12 cellular contexts compared by ENCODE assay signal in the genomic region with DNA sequence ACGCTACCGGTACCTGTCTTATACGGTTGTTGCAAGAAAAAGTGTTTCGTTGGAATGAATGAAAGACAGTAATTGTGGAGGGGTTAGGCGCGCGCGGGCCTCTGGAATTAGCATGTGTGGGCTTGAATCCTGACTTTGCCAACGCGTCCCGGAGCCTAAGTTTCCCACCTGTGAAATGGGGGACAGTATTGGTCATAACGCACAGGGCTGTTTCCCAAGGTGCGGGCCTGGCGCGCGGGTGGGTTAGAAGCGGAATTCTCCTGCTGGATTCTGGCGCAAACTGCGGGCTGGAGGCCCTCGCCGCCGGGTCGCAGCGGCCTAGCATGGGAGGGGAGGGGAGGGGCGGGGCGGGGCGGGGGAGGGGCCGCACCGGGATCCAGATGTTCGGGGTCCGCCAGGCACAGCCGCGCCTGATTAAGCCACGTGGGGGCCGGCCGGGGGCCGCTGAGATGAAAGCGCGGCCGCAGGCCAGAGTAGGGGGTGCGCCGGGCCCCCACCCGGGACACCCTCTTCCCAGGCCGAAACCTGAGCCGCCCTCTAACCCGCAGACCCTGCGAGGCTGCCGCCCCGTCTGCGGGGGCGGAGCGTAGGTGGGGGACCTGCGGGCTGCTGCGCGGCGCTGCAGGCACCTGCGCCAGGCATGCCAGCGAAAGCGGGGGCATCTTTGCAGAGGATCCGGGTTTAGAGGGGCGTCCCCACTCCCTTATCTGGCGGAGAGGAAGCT. TPM values are rescaled to one million over a fixed set of nuclear protein-coding genes. Genes with fewer than 3 reads are reported as not detected.
DNase-seq lines count a peak whose midpoint lies in the region; ATAC-seq, FAIRE-seq and TF ChIP-seq lines count a peak whose summit lies in the region.
"Had no signal": no experiment of that assay in that cellular context is flagged by ENCODE, and none has a peak within 500 bp of the region (broad histone marks: within the 10 kb centered on the region; RNA-seq: fewer than 3 reads in every experiment).

No MANE protein-coding gene starts in this region.

- peaks cover 24% of the 10 kb centered on the region; the same call in 2 of the 3 replicates for H3K4me1 ChIP-seq in A549
- H3K4me1 ChIP-seq in CD8-positive, alpha-beta memory T cell (ENCODE audit: insufficient read depth, low read length) = peaks cover 24% of the 10 kb centered on the region

- no peak overlapping the region for H3K27ac ChIP-seq in A549
- H3K27ac ChIP-seq in CD8-positive, alpha-beta memory T cell (ENCODE audit: low read depth, low read length) = no peak overlapping the region
- H3K27ac ChIP-seq: body of pancreas had no signal

- peak overlapping the region in 2 of 8 donors; percentile 46 to 79 for H3K27ac Mint-ChIP-seq in CD8-positive, alpha-beta memory T cell
- H3K27ac Mint-ChIP-seq in T-cell = peak overlapping the region in 1 of 2 donors; percentile 69
- no peak overlapping the region for H3K27ac Mint-ChIP-seq in activated CD4-positive, alpha-beta memory T cell treated with anti-CD3 and anti-CD28 coated beads, Interleukin-2, amount 10 ng/mL, durations not matched to agents 7 days and 5 days

- FAIRE-seq in A549 (lab: Jason Lieb, UNC) = no peak
- FAIRE-seq: frontal cortex had no signal

- H3K36me3 Mint-ChIP-seq in CD8-positive, alpha-beta memory T cell = peaks cover 0 to 1% (median 0%) of the 10 kb centered on the region in 3 donors
- no peaks in the 10 kb centered on the region for H3K36me3 Mint-ChIP-seq in T-cell
- no peaks in the 10 kb centered on the region for H3K36me3 Mint-ChIP-seq in activated CD4-positive, alpha-beta memory T cell treated with anti-CD3 and anti-CD28 coated beads, Interleukin-2, amount 10 ng/mL, durations not matched to agents 7 days and 5 days (ENCODE audit: low read depth)

- peak overlapping the region; percentile 53; the same call in 2 of the 3 replicates for H3K4me3 ChIP-seq in A549
- peak overlapping the region; percentile 50 for H3K4me3 ChIP-seq in CD8-positive, alpha-beta memory T cell (ENCODE audit: low read length)
- H3K4me3 ChIP-seq: body of pancreas had no signal

- TF ChIP-seq POLR2A in A549 (IDR thresholded peaks at IDR 0.05; ENCODE audit: low read length) = no peak

- no peaks in the 10 kb centered on the region for H3K36me3 ChIP-seq in CD8-positive, alpha-beta memory T cell (ENCODE audit: insufficient read depth, low read length)

- H3K4me3 Mint-ChIP-seq in CD8-positive, alpha-beta memory T cell = peak overlapping the region; percentile 54 to 87 (median 80)
- H3K4me3 Mint-ChIP-seq in T-cell = peak overlapping the region; percentile 67 to 78 (median 71)
- no peak overlapping the region for H3K4me3 Mint-ChIP-seq in activated CD4-positive, alpha-beta memory T cell treated with anti-CD3 and anti-CD28 coated beads, Interleukin-2, amount 10 ng/mL, durations not matched to agents 7 days and 5 days

- H3K27me3 Mint-ChIP-seq in CD8-positive, alpha-beta memory T cell = peaks cover 67 to 74% of the 10 kb centered on the region in 2 donors
- H3K27me3 Mint-ChIP-seq in T-cell = peaks cover 52 to 81% of the 10 kb centered on the region in 2 donors
- H3K27me3 Mint-ChIP-seq in activated CD4-positive, alpha-beta memory T cell treated with anti-CD3 and anti-CD28 coated beads, Interleukin-2, amount 10 ng/mL, durations not matched to agents 7 days and 5 days = peaks cover 72% of the 10 kb centered on the region

- CTCF ChIA-PET in A549 (lab: Yijun Ruan, JAX) = interaction anchor here (0.7 to 1.5 kb wide), 4 partner anchors 17 to 61 kb away, joined by 3 to 5 read pairs (median 4); no protein-coding TSS in a partner anchor
- CTCF ChIA-PET in CD8-positive, alpha-beta memory T cell (lab: Charles Lee) = no interaction called here
- CTCF ChIA-PET in T-cell (lab: Charles Lee) = interaction anchor here in 1 of 2 donors (0.5 kb wide), 1 partner anchor 61 kb away, joined by 4 read pairs; no protein-coding TSS in a partner anchor
- CTCF ChIA-PET in activated CD4-positive, alpha-beta memory T cell treated with anti-CD3 and anti-CD28 coated beads, Interleukin-2, amount 10 ng/mL, durations not matched to agents 7 days and 5 days (lab: Charles Lee) = no interaction called here

- peak overlapping the region; percentile 90 for H3K4me2 ChIP-seq in A549

- no peak for DNase-seq in A549 (ENCODE audit: low read depth in 1 of 2, low spot score in 1 of 2)
- DNase-seq in CD8-positive, alpha-beta memory T cell = peak in 1 of 5 donors; percentile 30
- peak in 2 of 34 experiments; percentile 14 to 37 for DNase-seq in T-cell
- DNase-seq in islet precursor cell = peak; percentile 72
- no peak for DNase-seq in NOMO-1 (lab: John Stamatoyannopoulos, UW; ENCODE audit: unreplicated experiment in 2 of 2)
- DNase-seq in activated CD4-positive, alpha-beta memory T cell treated with anti-CD3 and anti-CD28 coated beads, Interleukin-2, amount 10 ng/mL, durations not matched to agents 7 days and 5 days = no peak
- DNase-seq: body of pancreas, GDM1, NCI-H226 had no signal

- peaks cover 72% of the 10 kb centered on the region for H3K27me3 ChIP-seq in CD8-positive, alpha-beta memory T cell (ENCODE audit: insufficient read depth, low read length, poor library complexity, severe bottlenecking)

- ATAC-seq in A549 = peak in 1 of 2 experiments; percentile 14; a peak in 2 of 6 replicates
- peak; percentile 51 to 58 (median 53) for ATAC-seq in T-cell (replicated peaks in 1 of 4)
- ATAC-seq in HG02840 (IDR thresholded peaks at IDR 0.05; ENCODE audit: low FRiP score, unreplicated experiment) = no peak
- no peak for ATAC-seq in HG03565 (IDR thresholded peaks at IDR 0.05; ENCODE audit: unreplicated experiment)

- POLR2A ChIA-PET in A549 (lab: Yijun Ruan, JAX) (interaction anchor here (0.5 to 1.0 kb wide), 2 partner anchors 22 to 154 kb away, joined by 3 to 5 read pairs; no protein-coding TSS in a partner anchor), T-cell (lab: Charles Lee) (no interaction called here)
- POLR2A ChIA-PET in CD8-positive, alpha-beta memory T cell (lab: Charles Lee) = no interaction called here
- POLR2A ChIA-PET in activated CD4-positive, alpha-beta memory T cell treated with anti-CD3 and anti-CD28 coated beads, Interleukin-2, amount 10 ng/mL, durations not matched to agents 7 days and 5 days (lab: Charles Lee) = no interaction called here

- no peak for TF ChIP-seq RAD21 in A549 (conservative IDR thresholded peaks at IDR 0.05 in 1 of 2, IDR thresholded peaks at IDR 0.05 in 1 of 2)

- no peak for TF ChIP-seq EP300 in A549 (IDR thresholded peaks at IDR 0.05)

- H3K9me3 ChIP-seq in A549 = no peaks in the 10 kb centered on the region
- no peaks in the 10 kb centered on the region for H3K9me3 ChIP-seq in CD8-positive, alpha-beta memory T cell (ENCODE audit: low read length)
- H3K9me3 ChIP-seq: body of pancreas had no signal

- 65% methylated on average over 12 of the region's 62 CpGs for WGBS in A549 (ENCODE audit: missing lambda C conversion rate)

- H3K4me1 Mint-ChIP-seq in CD8-positive, alpha-beta memory T cell = peaks cover 18 to 48% (median 20%) of the 10 kb centered on the region in 3 donors
- H3K4me1 Mint-ChIP-seq in T-cell = peaks cover 16 to 37% (median 20%) of the 10 kb centered on the region in 3 donors
- peaks cover 14% of the 10 kb centered on the region for H3K4me1 Mint-ChIP-seq in activated CD4-positive, alpha-beta memory T cell treated with anti-CD3 and anti-CD28 coated beads, Interleukin-2, amount 10 ng/mL, durations not matched to agents 7 days and 5 days

- H3K9me3 Mint-ChIP-seq in CD8-positive, alpha-beta memory T cell = no peaks in the 10 kb centered on the region
- H3K9me3 Mint-ChIP-seq in T-cell = no peaks in the 10 kb centered on the region
- H3K9me3 Mint-ChIP-seq in activated CD4-positive, alpha-beta memory T cell treated with anti-CD3 and anti-CD28 coated beads, Interleukin-2, amount 10 ng/mL, durations not matched to agents 7 days and 5 days = no peaks in the 10 kb centered on the region

- TF ChIP-seq CTCF in A549 (IDR thresholded peaks at IDR 0.05) = no peak

RNA-seq across cellular contexts. Expression of gene TMEM59L, which starts 1.2 kb away (rescaled TPM):
- polyA plus RNA-seq in A549 (2011; rRNA removed) (0.94 and 2.0 TPM in 2 replicates), A549 (2017; fragmentation: RNase III; extraction: RNeasy Plus Mini Kit Qiagen cat#74134 plus additional on column Dnase treatment) (2.8 to 5.0 TPM (median 4.6 TPM) in 3 replicates)
- polyA plus RNA-seq in A549 (2012; cell fraction: cytosol; rRNA removed) = 0.75 and 1.5 TPM in 2 replicates
- polyA plus RNA-seq in A549 (2012; cell fraction: nucleus; rRNA removed) = 7.4 and 7.8 TPM in 2 replicates
- 0.54 and 0.62 TPM in 2 replicates for polyA minus RNA-seq in A549 (2011; rRNA and poly(A)+ RNA removed)
- total RNA-seq in CD8-positive, alpha-beta memory T cell = not detected
- not detected for polyA plus RNA-seq in CD8-positive, alpha-beta memory T cell
- total RNA-seq in T-cell = under 1 TPM in 2 of 5 donors, not detected in 3; 0.38 to 0.40 TPM
- under 1 TPM in 1 of 2 experiments, not detected in 1; 0.13 TPM for total RNA-seq in activated CD4-positive, alpha-beta memory T cell treated with anti-CD3 and anti-CD28 coated beads, Interleukin-2, amount 10 ng/mL, durations not matched to agents 7 days and 5 days

RNA-seq across cellular contexts. Expression of gene CRLF1, which starts 4.9 kb away (rescaled TPM):
- polyA plus RNA-seq in A549 (2011; rRNA removed) (0.37 and 1.3 TPM in 2 replicates), A549 (2017; fragmentation: RNase III; extraction: RNeasy Plus Mini Kit Qiagen cat#74134 plus additional on column Dnase treatment) (1.6 to 2.7 TPM (median 2.5 TPM) in 3 replicates)
- 1.3 and 2.0 TPM in 2 replicates for polyA plus RNA-seq in A549 (2012; cell fraction: cytosol; rRNA removed)
- 2.2 and 3.5 TPM in 2 replicates for polyA plus RNA-seq in A549 (2012; cell fraction: nucleus; rRNA removed)
- 0.45 and 1.2 TPM in 2 replicates for polyA minus RNA-seq in A549 (2011; rRNA and poly(A)+ RNA removed)
- not detected for total RNA-seq in CD8-positive, alpha-beta memory T cell
- not detected for polyA plus RNA-seq in CD8-positive, alpha-beta memory T cell
- under 1 TPM in 2 of 5 donors, not detected in 3; 0.56 to 0.73 TPM for total RNA-seq in T-cell
- not detected for total RNA-seq in activated CD4-positive, alpha-beta memory T cell treated with anti-CD3 and anti-CD28 coated beads, Interleukin-2, amount 10 ng/mL, durations not matched to agents 7 days and 5 days

RNA-seq across cellular contexts. Expression of gene REX1BD, which starts 22.9 kb away (rescaled TPM):
- polyA plus RNA-seq in A549 (2011; rRNA removed) (13.3 and 23.1 TPM in 2 replicates), A549 (2017; fragmentation: RNase III; extraction: RNeasy Plus Mini Kit Qiagen cat#74134 plus additional on column Dnase treatment) (47.3 to 50.3 TPM (median 47.7 TPM) in 3 replicates)
- 91.8 and 94.7 TPM in 2 replicates for polyA plus RNA-seq in A549 (2012; cell fraction: cytosol; rRNA removed)
- polyA plus RNA-seq in A549 (2012; cell fraction: nucleus; rRNA removed) = 175 and 211 TPM in 2 replicates
- polyA minus RNA-seq in A549 (2011; rRNA and poly(A)+ RNA removed) = 3.1 and 4.9 TPM in 2 replicates
- 100 to 1,000 TPM; 107 to 110 TPM for total RNA-seq in CD8-positive, alpha-beta memory T cell
- polyA plus RNA-seq in CD8-positive, alpha-beta memory T cell = 169 TPM
- total RNA-seq in T-cell = 100 to 1,000 TPM in 4 of 5 donors, 10 to 100 TPM in 1; 91.8 to 166 (median 150) TPM
- total RNA-seq in activated CD4-positive, alpha-beta memory T cell treated with anti-CD3 and anti-CD28 coated beads, Interleukin-2, amount 10 ng/mL, durations not matched to agents 7 days and 5 days = 10 to 100 TPM; 81.2 to 83.3 TPM

RNA-seq across cellular contexts. Expression of gene KLHL26, which starts 25.3 kb away (rescaled TPM):
- polyA plus RNA-seq in A549 (2011; rRNA removed) (1.1 and 1.8 TPM in 2 replicates), A549 (2017; fragmentation: RNase III; extraction: RNeasy Plus Mini Kit Qiagen cat#74134 plus additional on column Dnase treatment) (2.0 TPM in 3 replicates)
- polyA plus RNA-seq in A549 (2012; cell fraction: cytosol; rRNA removed) = 2.9 and 3.5 TPM in 2 replicates
- polyA plus RNA-seq in A549 (2012; cell fraction: nucleus; rRNA removed) = 2.8 and 7.3 TPM in 2 replicates
- 0.97 and 1.1 TPM in 2 replicates for polyA minus RNA-seq in A549 (2011; rRNA and poly(A)+ RNA removed)
- total RNA-seq in CD8-positive, alpha-beta memory T cell = 10 to 100 TPM; 12.4 to 12.8 TPM
- 5.1 TPM for polyA plus RNA-seq in CD8-positive, alpha-beta memory T cell
- total RNA-seq in T-cell = 10 to 100 TPM in 4 of 5 donors, 1 to 10 TPM in 1; 8.8 to 16.4 (median 14.1) TPM
- 10 to 100 TPM; 10.8 to 11.0 TPM for total RNA-seq in activated CD4-positive, alpha-beta memory T cell treated with anti-CD3 and anti-CD28 coated beads, Interleukin-2, amount 10 ng/mL, durations not matched to agents 7 days and 5 days

RNA-seq across cellular contexts. Expression of gene UBA52, which starts 39.8 kb away (rescaled TPM):
- polyA plus RNA-seq in A549 (2011; rRNA removed) (888 and 1,266 TPM in 2 replicates), A549 (2017; fragmentation: RNase III; extraction: RNeasy Plus Mini Kit Qiagen cat#74134 plus additional on column Dnase treatment) (942 to 959 TPM (median 947 TPM) in 3 replicates)
- polyA plus RNA-seq in A549 (2012; cell fraction: cytosol; rRNA removed) = 1,951 and 2,211 TPM in 2 replicates
- polyA plus RNA-seq in A549 (2012; cell fraction: nucleus; rRNA removed) = 1,028 and 1,517 TPM in 2 replicates
- 851 and 1,238 TPM in 2 replicates for polyA minus RNA-seq in A549 (2011; rRNA and poly(A)+ RNA removed)
- 1,000 to 10,000 TPM; 1,684 to 1,700 TPM for total RNA-seq in CD8-positive, alpha-beta memory T cell
- 1,487 TPM for polyA plus RNA-seq in CD8-positive, alpha-beta memory T cell
- 1,000 to 10,000 TPM; 1,917 to 2,053 (median 1,972) TPM for total RNA-seq in T-cell
- total RNA-seq in activated CD4-positive, alpha-beta memory T cell treated with anti-CD3 and anti-CD28 coated beads, Interleukin-2, amount 10 ng/mL, durations not matched to agents 7 days and 5 days = 1,000 to 10,000 TPM; 1,374 to 1,409 TPM

Comparison
In these comparisons a context has a peak if more than half of its experiments do, and no peak if none do; other contexts are left out.
1. ATAC-seq: peak in T-cell (4 of 4); none in HG02840 (single experiment) and HG03565 (single experiment).